In genomic region chr2:209687261-209687660, GRCh38 we compare ENCODE assay signal across 16 cellular contexts.
"Had no signal": no experiment of that assay in that cellular context is flagged by ENCODE, and none has a peak within 500 bp of the region (broad histone marks: within the 10 kb centered on the region; RNA-seq: fewer than 3 reads in every experiment).

No MANE protein-coding gene starts in this region.

- H3K4me3 Mint-ChIP-seq: activated CD8-positive, alpha-beta memory T cell treated with anti-CD3 and anti-CD28 coated beads, Interleukin-2, amount 10 ng/mL, durations not matched to agents 7 days and 5 days; central memory CD8-positive, alpha-beta T cell; natural killer cell treated with Interleukin-12 subunit alpha and Interleukin-12 subunit beta and Interleukin-15 and Interleukin-18, amount 100 ng/mL, for 72 hours; stimulated activated naive CD8-positive, alpha-beta T cell treated with anti-CD3 and anti-CD28 coated beads, Interleukin-15, Interleukin-2, amounts not matched to agents 100 ng/mL and 50 ng/mL, for 24 hours had no signal

- H3K27ac ChIP-seq: adrenal gland, ovary, sigmoid colon, spleen, upper lobe of left lung had no signal

- H3K27me3 Mint-ChIP-seq: activated CD8-positive, alpha-beta memory T cell treated with anti-CD3 and anti-CD28 coated beads, Interleukin-2, amount 10 ng/mL, durations not matched to agents 7 days and 5 days; central memory CD8-positive, alpha-beta T cell; natural killer cell treated with Interleukin-12 subunit alpha and Interleukin-12 subunit beta and Interleukin-15 and Interleukin-18, amount 100 ng/mL, for 72 hours; stimulated activated naive CD8-positive, alpha-beta T cell treated with anti-CD3 and anti-CD28 coated beads, Interleukin-15, Interleukin-2, amounts not matched to agents 100 ng/mL and 50 ng/mL, for 24 hours had no signal

- ATAC-seq: activated CD8-positive, alpha-beta memory T cell treated with anti-CD3 and anti-CD28 coated beads, Interleukin-2, amount 10 ng/mL, durations not matched to agents 7 days and 5 days had no signal

- DNase-seq: activated CD4-positive, alpha-beta T cell treated with anti-CD3 and anti-CD28 coated beads, Interleukin-2, amount 50 U/mL, for 48 hours; activated CD8-positive, alpha-beta memory T cell treated with anti-CD3 and anti-CD28 coated beads, Interleukin-2, amount 10 ng/mL, durations not matched to agents 7 days and 5 days; activated naive CD4-positive, alpha-beta T cell treated with anti-CD3 and anti-CD28 coated beads, Interleukin-2, amount 50 U/mL, for 16 hours; activated T-cell treated with anti-CD3 and anti-CD28 coated beads, Interleukin-2, amount 50 U/mL, for 1 hour; adrenal gland; cortex of kidney; effector CD8-positive, alpha-beta T cell; hippocampal formation; kidney glomerular epithelial cell; ovary; sigmoid colon; spleen; upper lobe of left lung had no signal

- H3K9me3 Mint-ChIP-seq: central memory CD8-positive, alpha-beta T cell; natural killer cell treated with Interleukin-12 subunit alpha and Interleukin-12 subunit beta and Interleukin-15 and Interleukin-18, amount 100 ng/mL, for 72 hours; stimulated activated naive CD8-positive, alpha-beta T cell treated with anti-CD3 and anti-CD28 coated beads, Interleukin-15, Interleukin-2, amounts not matched to agents 100 ng/mL and 50 ng/mL, for 24 hours had no signal

- H3K4me1 Mint-ChIP-seq: activated CD8-positive, alpha-beta memory T cell treated with anti-CD3 and anti-CD28 coated beads, Interleukin-2, amount 10 ng/mL, durations not matched to agents 7 days and 5 days; central memory CD8-positive, alpha-beta T cell had no signal

- H3K4me3 ChIP-seq: adrenal gland, ovary, sigmoid colon, spleen, upper lobe of left lung had no signal

- H3K9me3 ChIP-seq: adrenal gland, ovary, sigmoid colon, spleen, upper lobe of left lung had no signal

- H3K36me3 ChIP-seq: adrenal gland, ovary, sigmoid colon, spleen, upper lobe of left lung had no signal

- H3K36me3 Mint-ChIP-seq: activated CD8-positive, alpha-beta memory T cell treated with anti-CD3 and anti-CD28 coated beads, Interleukin-2, amount 10 ng/mL, durations not matched to agents 7 days and 5 days; natural killer cell treated with Interleukin-12 subunit alpha and Interleukin-12 subunit beta and Interleukin-15 and Interleukin-18, amount 100 ng/mL, for 72 hours had no signal

- H3K4me1 ChIP-seq: adrenal gland, spleen, upper lobe of left lung had no signal

- H3K27me3 ChIP-seq: adrenal gland, ovary, sigmoid colon, spleen, upper lobe of left lung had no signal

- H3K27ac Mint-ChIP-seq: activated CD8-positive, alpha-beta memory T cell treated with anti-CD3 and anti-CD28 coated beads, Interleukin-2, amount 10 ng/mL, durations not matched to agents 7 days and 5 days; natural killer cell treated with Interleukin-12 subunit alpha and Interleukin-12 subunit beta and Interleukin-15 and Interleukin-18, amount 100 ng/mL, for 72 hours; stimulated activated naive CD8-positive, alpha-beta T cell treated with anti-CD3 and anti-CD28 coated beads, Interleukin-15, Interleukin-2, amounts not matched to agents 100 ng/mL and 50 ng/mL, for 24 hours had no signal
